In the genomic region with DNA sequence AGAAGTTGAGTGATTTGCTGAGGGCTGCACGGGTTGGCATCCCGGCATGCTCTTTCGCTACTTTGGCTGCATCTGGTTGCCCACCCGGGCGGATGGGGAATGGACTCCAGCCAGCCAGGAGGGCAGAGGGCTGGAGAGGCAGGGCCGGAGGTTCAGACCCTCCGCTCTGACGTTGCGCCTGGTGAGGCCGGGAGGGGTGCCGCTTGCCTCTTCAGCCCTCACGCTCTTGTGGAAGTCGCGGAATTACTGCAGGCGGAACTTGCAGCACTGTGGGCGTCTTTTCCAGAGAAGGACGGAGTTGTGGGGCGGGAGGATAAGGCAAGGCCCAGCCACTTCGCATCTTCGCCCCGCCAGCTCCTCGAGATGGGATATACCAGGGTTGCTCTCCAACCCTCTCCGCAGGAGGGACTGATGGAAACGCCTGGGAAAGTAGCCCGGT, we compare ENCODE assay signal across 2 cellular contexts.
TF ChIP-seq lines count a peak whose summit lies in the region.

No MANE protein-coding gene starts in this region.

TF ChIP-seq in GM23338, 12 proteins besides CTCF, POLR2A, EP300 and RAD21 (continues in another document):
- TF ChIP-seq EZH2phosphoT487 (IDR thresholded peaks at IDR 0.05; ENCODE audit: unreplicated experiment) (no peak), STAT1 (IDR thresholded peaks at IDR 0.05; ENCODE audit: unreplicated experiment) (no peak), ZNF114 (CRISPR knock-in tag; IDR thresholded peaks at IDR 0.05) (no peak), EZH2 (IDR thresholded peaks at IDR 0.05; ENCODE audit: low read depth, unreplicated experiment) (no peak), CREB1 (CRISPR knock-in tag; IDR thresholded peaks at IDR 0.05; ENCODE audit: low read depth) (no peak), ZNF331 (CRISPR knock-in tag; IDR thresholded peaks at IDR 0.05; ENCODE audit: low read depth) (no peak), JUNB (IDR thresholded peaks at IDR 0.05; ENCODE audit: unreplicated experiment) (no peak), POLR2AphosphoS5 (IDR thresholded peaks at IDR 0.05; ENCODE audit: low read depth) (no peak), REST (IDR thresholded peaks at IDR 0.05; ENCODE audit: unreplicated experiment) (no peak), NANOG (IDR thresholded peaks at IDR 0.05; ENCODE audit: borderline replicate concordance) (no peak), ETS1 (IDR thresholded peaks at IDR 0.05) (no peak)

TF ChIP-seq in H1, 55 proteins besides CTCF, POLR2A, EP300 and RAD21:
- TF ChIP-seq KDM5A (IDR thresholded peaks at IDR 0.05; ENCODE audit: low read length) (no peak), SAP30 (IDR thresholded peaks at IDR 0.05; ENCODE audit: insufficient read depth, insufficient replicate concordance, low read length) (peak; percentile 56), TCF12 (IDR thresholded peaks at IDR 0.05; ENCODE audit: low read depth, low read length) (no peak)
TF ChIP-seq in H1: peak in this region for 1.
